ENCODE assay signal across 21 cellular contexts in the genomic region with DNA sequence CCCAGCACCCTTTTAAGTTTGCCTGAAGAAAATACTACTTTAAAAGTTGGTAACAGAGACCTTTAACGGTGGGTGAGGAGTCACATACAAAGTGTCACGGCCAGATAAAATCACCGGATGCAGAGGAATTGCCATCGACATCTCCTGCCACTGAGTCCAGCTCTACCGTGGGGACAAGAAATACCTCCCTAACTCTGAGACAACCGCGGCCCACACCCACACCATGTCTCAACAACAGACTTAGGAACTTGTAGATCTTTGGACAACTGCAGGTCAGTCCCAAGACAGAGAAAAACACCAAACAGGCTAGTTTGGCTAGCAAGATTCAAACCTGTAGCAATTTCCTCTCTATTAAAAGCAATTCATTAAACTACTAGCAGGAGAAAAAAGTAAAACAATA. TPM values are rescaled to one million over a fixed set of nuclear protein-coding genes. Genes with fewer than 3 reads are reported as not detected.
A peak's percentile ranks its signal among the peaks of the same experiment; 100 is the strongest.
DNase-seq lines count a peak whose midpoint lies in the region; ATAC-seq, FAIRE-seq and TF ChIP-seq lines count a peak whose summit lies in the region.
"Had no signal": no experiment of that assay in that cellular context is flagged by ENCODE, and none has a peak within 500 bp of the region (broad histone marks: within the 10 kb centered on the region; RNA-seq: fewer than 3 reads in every experiment).

No MANE protein-coding gene starts in this region.

- intact Hi-C loops in left ventricle myocardium inferior (cut with micrococcal nuclease), result no loop called here
- intact Hi-C loops in Right ventricle myocardium inferior (cut with DNase I), result no loop called here

- H3K9ac ChIP-seq in endocrine pancreas (ENCODE audit: control insufficient read depth, insufficient read depth, low read length), result no peak overlapping the region
- H3K9ac ChIP-seq in mesendoderm (ENCODE audit: low read length), result peak overlapping the region; percentile 59

- H3K9me3 Mint-ChIP-seq in immature natural killer cell, result no peaks in the 10 kb centered on the region
- H3K9me3 Mint-ChIP-seq: T-cell, type B pancreatic cell had no signal

- no peak overlapping the region for H4K8ac ChIP-seq in mesendoderm (ENCODE audit: low read depth, low read length)

- peak overlapping the region; percentile 76 for H3K27ac ChIP-seq in left ventricle myocardium inferior (replicated peaks)
- no peak overlapping the region for H3K27ac ChIP-seq in mesendoderm (ENCODE audit: low read depth, low read length)
- H3K27ac ChIP-seq: body of pancreas had no signal

- ATAC-seq in Right ventricle myocardium inferior (no peak), HG03139 (IDR thresholded peaks at IDR 0.05; ENCODE audit: unreplicated experiment) (no peak), GM18519 (IDR thresholded peaks at IDR 0.05; ENCODE audit: low FRiP score, unreplicated experiment) (no peak)
- ATAC-seq: T-cell had no signal

- no CpG with 5 or more reads among the region's 7 CpGs for WGBS in mesendoderm (ENCODE audit: extremely low coverage, insufficient coverage, low lambda C conversion rate)

- peak overlapping the region; percentile 75 for H3K56ac ChIP-seq in mesendoderm (ENCODE audit: low read length)

- H3K4me3 ChIP-seq in left ventricle myocardium inferior, result peak overlapping the region; percentile 62
- peak overlapping the region; percentile 15 for H3K4me3 ChIP-seq in endocrine pancreas (ENCODE audit: control insufficient read depth, insufficient read depth, low read length)
- H3K4me3 ChIP-seq in mesendoderm (ENCODE audit: low read length), result peak overlapping the region; percentile 25
- H3K4me3 ChIP-seq: body of pancreas had no signal

- no peak for TF ChIP-seq POLR2A in GM12892 (IDR thresholded peaks at IDR 0.05; ENCODE audit: low read depth, low read length)

- H3K4me3 Mint-ChIP-seq in immature natural killer cell, result no peak overlapping the region
- H3K4me3 Mint-ChIP-seq: CD4-positive, CD25-positive, alpha-beta regulatory T cell; T-cell had no signal

- no peak overlapping the region for H2AK5ac ChIP-seq in mesendoderm (ENCODE audit: low read length)

- TF ChIP-seq CTCF in left ventricle myocardium inferior (IDR thresholded peaks at IDR 0.05; ENCODE audit: borderline replicate concordance), result no peak

- no peak overlapping the region for H3K23ac ChIP-seq in mesendoderm (ENCODE audit: low read length)

- peak overlapping the region; percentile 73 for H3K4me2 ChIP-seq in mesendoderm (ENCODE audit: low read length)

- H2BK5ac ChIP-seq in mesendoderm (ENCODE audit: low read length), result peak overlapping the region; percentile 32

- no peaks in the 10 kb centered on the region for H3K36me3 ChIP-seq in left ventricle myocardium inferior
- no peaks in the 10 kb centered on the region for H3K36me3 ChIP-seq in endocrine pancreas (ENCODE audit: control insufficient read depth, insufficient read depth, low read length)
- no peaks in the 10 kb centered on the region for H3K36me3 ChIP-seq in mesendoderm (ENCODE audit: control insufficient read depth, insufficient read depth, low read length)
- H3K36me3 ChIP-seq: esophagus squamous epithelium had no signal

- no peak for FAIRE-seq in GM12892 (lab: Jason Lieb, UNC)

- H3K27me3 ChIP-seq in left ventricle myocardium inferior (ENCODE audit: low read depth) (no peaks in the 10 kb centered on the region), endocrine pancreas (ENCODE audit: control insufficient read depth, insufficient read depth, low read length) (no peaks in the 10 kb centered on the region), mesendoderm (ENCODE audit: insufficient read depth, low read length, poor library complexity) (no peaks in the 10 kb centered on the region)
- H3K27me3 ChIP-seq: body of pancreas had no signal

- no peak overlapping the region for H3K27ac Mint-ChIP-seq in immature natural killer cell
- H3K27ac Mint-ChIP-seq: CD4-positive, CD25-positive, alpha-beta regulatory T cell; T-cell; type B pancreatic cell had no signal

- no peak overlapping the region for H4K5ac ChIP-seq in mesendoderm (ENCODE audit: low read length)

- H3K4ac ChIP-seq in mesendoderm (ENCODE audit: low read depth, low read length), result no peak overlapping the region

- peaks cover 42% of the 10 kb centered on the region for H3K4me1 ChIP-seq in left ventricle myocardium inferior
- no peaks in the 10 kb centered on the region for H3K4me1 ChIP-seq in endocrine pancreas (ENCODE audit: control insufficient read depth, insufficient read depth, low read length)
- H3K4me1 ChIP-seq in mesendoderm (ENCODE audit: control insufficient read depth, low read depth, low read length), result peaks cover 9% of the 10 kb centered on the region
- H3K4me1 ChIP-seq: esophagus squamous epithelium had no signal

- H3K4me1 Mint-ChIP-seq in immature natural killer cell, result no peaks in the 10 kb centered on the region

- H2BK15ac ChIP-seq in mesendoderm (replicated peaks; ENCODE audit: low read depth), result no peak overlapping the region

- peaks cover 3 to 7% (median 5%) of the 10 kb centered on the region in 3 donors for H3K27me3 Mint-ChIP-seq in immature natural killer cell (ENCODE audit: low read depth in 3 of 3)

- H3K9me3 ChIP-seq in left ventricle myocardium inferior (replicated peaks) (no peaks in the 10 kb centered on the region), endocrine pancreas (ENCODE audit: control insufficient read depth, low read length) (no peaks in the 10 kb centered on the region)
- H3K9me3 ChIP-seq: body of pancreas, esophagus squamous epithelium had no signal

- no peaks in the 10 kb centered on the region for H3K79me1 ChIP-seq in mesendoderm (ENCODE audit: low read length)

- no peaks in the 10 kb centered on the region for H3K79me2 ChIP-seq in mesendoderm (ENCODE audit: control insufficient read depth, insufficient read depth, low read length)

- H2BK120ac ChIP-seq in mesendoderm (ENCODE audit: low read depth, low read length), result no peak overlapping the region

- DNase-seq in left ventricle myocardium inferior (no peak), Right ventricle myocardium inferior (ENCODE audit: missing footprints) (no peak), mesendoderm (no peak), immature natural killer cell (no peak), GM12892 (ENCODE audit: insufficient read length) (no peak)
- DNase-seq: activated CD4-positive, alpha-beta T cell treated with anti-CD3 and anti-CD28 coated beads, Interleukin-2, amount 50 U/mL, for 4 hours; activated naive CD4-positive, alpha-beta T cell treated with anti-CD3 and anti-CD28 coated beads, Interleukin-2, amount 50 U/mL, for 16 hours; activated T-cell treated with anti-CD3 and anti-CD28 coated beads for 4 hours; body of pancreas; CD4-positive, CD25-positive, alpha-beta regulatory T cell; esophagus squamous epithelium; HCEC 1CT; head of caudate nucleus; NCI-H226; NK-92 treated with Interleukin-12 subunit alpha and Interleukin-12 subunit beta, amount 100 ng/mL, for 24 hours; posterior cingulate gyrus; T-cell had no signal

- H3K36me3 Mint-ChIP-seq in immature natural killer cell, result no peaks in the 10 kb centered on the region
- H3K36me3 Mint-ChIP-seq: CD4-positive, CD25-positive, alpha-beta regulatory T cell; T-cell; type B pancreatic cell had no signal

- H3K18ac ChIP-seq in mesendoderm (ENCODE audit: low read length), result no peak overlapping the region

RNA-seq across cellular contexts. Expression of a gene that starts 0.7 kb away (rescaled TPM):
- total RNA-seq in left ventricle myocardium inferior, result 45.3 TPM
- total RNA-seq in Right ventricle myocardium inferior, result 53.2 TPM
- 23.7 TPM for polyA plus RNA-seq in mesendoderm (2013, experiment 1 of 2)
- 24.2 TPM for polyA plus RNA-seq in mesendoderm (2013, experiment 2 of 2)
- polyA plus RNA-seq in immature natural killer cell, result 100 to 1,000 TPM; 264 to 329 (median 284) TPM
- 71.8 TPM for polyA plus RNA-seq in GM12892 (2012; ENCODE audit: missing spikeins)
